1 cellular context compared by ENCODE assay signal in the genomic region with DNA sequence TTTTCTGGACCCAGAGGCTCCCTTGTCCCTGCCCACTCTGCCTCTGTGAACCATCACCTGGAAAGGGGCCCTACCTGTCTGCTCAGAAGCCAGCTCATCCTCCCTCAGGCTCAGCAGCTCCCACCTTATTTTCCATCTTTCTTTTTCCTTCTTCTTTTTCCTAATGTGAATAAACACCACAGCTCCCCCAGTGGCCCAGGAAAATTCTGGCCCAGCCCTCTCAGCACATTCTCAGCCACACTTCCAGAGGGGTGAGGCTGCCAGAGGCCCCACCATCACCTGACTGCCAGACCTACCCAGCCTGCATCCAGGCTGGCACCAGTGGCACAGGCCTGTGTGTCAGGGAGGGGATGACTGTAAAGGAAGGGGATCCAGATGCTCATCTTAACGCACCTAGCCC.
TF ChIP-seq lines count a peak whose summit lies in the region.

No MANE protein-coding gene starts in this region.

TF ChIP-seq in K562, 482 proteins besides CTCF, POLR2A, EP300 and RAD21:
- TF ChIP-seq HDAC6 (IDR thresholded peaks at IDR 0.05; ENCODE audit: low read depth, low read length) (no peak), MECOM (CRISPR knock-in tag; IDR thresholded peaks at IDR 0.05) (no peak), RBFOX2 (IDR thresholded peaks at IDR 0.05; ENCODE audit: low read depth, low read length) (no peak), PURB (CRISPR knock-in tag; IDR thresholded peaks at IDR 0.05; ENCODE audit: low read depth) (no peak), CBX8 (IDR thresholded peaks at IDR 0.05; ENCODE audit: borderline replicate concordance, extremely low read depth, low read depth, low read length, poor library complexity, severe bottlenecking) (no peak), RBM25 (IDR thresholded peaks at IDR 0.05; ENCODE audit: low read depth, low read length, severe bottlenecking) (no peak), SMARCA5 (IDR thresholded peaks at IDR 0.05) (no peak), TEAD2 (tag; IDR thresholded peaks at IDR 0.05) (no peak), SMARCB1 (IDR thresholded peaks at IDR 0.05; ENCODE audit: insufficient read length, low read depth) (no peak), ZNF347 (CRISPR knock-in tag; IDR thresholded peaks at IDR 0.05; ENCODE audit: low read depth) (no peak), SRF (CRISPR knock-in tag; IDR thresholded peaks at IDR 0.05) (no peak), PHB2 (IDR thresholded peaks at IDR 0.05; ENCODE audit: low read depth) (no peak), ZFP1 (CRISPR knock-in tag; IDR thresholded peaks at IDR 0.05) (no peak), ZBED1 (IDR thresholded peaks at IDR 0.05) (no peak), ZSCAN32 (CRISPR knock-in tag; IDR thresholded peaks at IDR 0.05) (no peak), MTA3 (IDR thresholded peaks at IDR 0.05; ENCODE audit: borderline replicate concordance) (no peak), ZEB2 (IDR thresholded peaks at IDR 0.05) (no peak), BRF2 (IDR thresholded peaks at IDR 0.05; ENCODE audit: borderline replicate concordance, insufficient read depth, insufficient read length) (no peak)
